ENCODE assay signal across 8 cellular contexts in genomic region chr11:124801014-124801413, GRCh38. TPM values are rescaled to one million over a fixed set of nuclear protein-coding genes. Genes with fewer than 3 reads are reported as not detected.
DNase-seq lines count a peak whose midpoint lies in the region; ATAC-seq and TF ChIP-seq lines count a peak whose summit lies in the region.

No MANE protein-coding gene starts in this region.

- TF ChIP-seq CTCF in AG04450 (IDR thresholded peaks at IDR 0.05; ENCODE audit: low read depth, low read length), result no peak
- no peak for TF ChIP-seq CTCF in HL-60 (IDR thresholded peaks at IDR 0.05; ENCODE audit: insufficient read depth, low read length)
- no peak for TF ChIP-seq CTCF in astrocyte of the spinal cord (IDR thresholded peaks at IDR 0.05; ENCODE audit: low read depth, low read length)
- TF ChIP-seq CTCF in testis (IDR thresholded peaks at IDR 0.05), result no peak

- WGBS in testis, 2 donors, result 1 to 2% methylated on average over 8 of the region's 8 CpGs

- H3K27me3 ChIP-seq in AG04450 (ENCODE audit: control insufficient read depth, insufficient read depth, low read length) (no peaks in the 10 kb centered on the region), HL-60 (ENCODE audit: insufficient read depth, poor library complexity, severe bottlenecking) (peaks cover 3% of the 10 kb centered on the region), testis (no peaks in the 10 kb centered on the region)

- no peak for ATAC-seq in HG03432 (IDR thresholded peaks at IDR 0.05; ENCODE audit: unreplicated experiment)

- CTCF ChIA-PET in AG04450 (lab: Charles Lee), result interaction anchor here (0.6 to 3.4 kb wide), 10 partner anchors 8 to 157 kb away, joined by 3 to 18 read pairs (median 4); no protein-coding TSS in a partner anchor

- H3K4me1 ChIP-seq in testis, result peaks cover 9% of the 10 kb centered on the region

- H3K27ac ChIP-seq in AG04450 (ENCODE audit: low read depth, low read length) (peak overlapping the region; percentile 96), HL-60 (replicated peaks) (no peak overlapping the region), testis (peak overlapping the region; percentile 95 to 99)

- TF ChIP-seq POLR2A in testis (IDR thresholded peaks at IDR 0.05), result no peak

- no peaks in the 10 kb centered on the region for H3K36me3 ChIP-seq in testis (ENCODE audit: low read depth, missing control alignments)

- in situ Hi-C loops in astrocyte of the spinal cord (cut with HindIII; ENCODE audit: low sequenced_read_pairs), result no loop called here

- no peak for DNase-seq in AG04450 (ENCODE audit: low read depth, low spot score)
- no peak for DNase-seq in HL-60 (ENCODE audit: low read depth in 1 of 2, low spot score in 1 of 2)
- no peak for DNase-seq in astrocyte of the spinal cord (ENCODE audit: low read depth, low spot score)
- peak; percentile 59 for DNase-seq in kidney tubule cell (ENCODE audit: low spot score)
- no peak for DNase-seq in testis
- DNase-seq in UCSD-AML1 (lab: John Stamatoyannopoulos, UW; ENCODE audit: unreplicated experiment), result no peak
- no peak for DNase-seq in NCI-H774 (lab: John Stamatoyannopoulos, UW)

- no peaks in the 10 kb centered on the region for H3K9me3 ChIP-seq in AG04450 (ENCODE audit: control insufficient read depth, insufficient read depth, low read length)
- H3K9me3 ChIP-seq in testis, result no peaks in the 10 kb centered on the region

- POLR2A ChIA-PET in AG04450 (lab: Yijun Ruan, JAX), result interaction anchor here (0.8 to 1.8 kb wide), 3 partner anchors 36 to 75 kb away, joined by 3 to 5 read pairs (median 3); no protein-coding TSS in a partner anchor

- H3K4me3 ChIP-seq in AG04450 (ENCODE audit: low read depth, low read length) (peak overlapping the region; percentile 83), HL-60 (replicated peaks; ENCODE audit: insufficient read depth, low read length) (peak overlapping the region; percentile 96), astrocyte of the spinal cord (ENCODE audit: low read depth, low read length) (peak overlapping the region; percentile 66), testis (peak overlapping the region; percentile 91 to 98)

- intact Hi-C loops in testis (cut with DNase I; ENCODE audit: low total_unique reads), result no loop called here

RNA-seq across cellular contexts. Expression of gene MSANTD2, which starts 0.8 kb away (rescaled TPM):
- polyA plus RNA-seq in AG04450 (2011; rRNA removed), result 7.6 and 9.8 TPM in 2 replicates
- polyA minus RNA-seq in AG04450 (2011; rRNA and poly(A)+ RNA removed), result 3.3 and 4.9 TPM in 2 replicates
- total RNA-seq in testis, result 10 to 100 TPM; 11.3 to 19.1 TPM
- 7.4 TPM for polyA plus RNA-seq in testis (ENCODE audit: insufficient read depth, low read depth, low replicate concordance)

RNA-seq across cellular contexts. Expression of gene ESAM, which starts 38.9 kb away (rescaled TPM):
- polyA plus RNA-seq in AG04450 (2011; rRNA removed) (0.06 and 0.10 TPM in 2 replicates), testis (ENCODE audit: insufficient read depth, low read depth, low replicate concordance) (15.8 TPM)
- polyA minus RNA-seq in AG04450 (2011; rRNA and poly(A)+ RNA removed), result 0.13 TPM in 1 of 2 replicates, not detected in the other
- total RNA-seq in testis, result 10 to 100 TPM in 1 of 2 donors, 1 to 10 TPM in 1; 6.0 to 10.6 TPM

RNA-seq across cellular contexts. Expression of gene VSIG2, which starts 49.0 kb away (rescaled TPM):
- polyA plus RNA-seq in AG04450 (2011; rRNA removed), result not detected in 2 replicates
- not detected in 2 replicates for polyA minus RNA-seq in AG04450 (2011; rRNA and poly(A)+ RNA removed)
- 1 to 10 TPM in 1 of 2 donors, under 1 TPM in 1; 0.74 to 1.3 TPM for total RNA-seq in testis
- polyA plus RNA-seq in testis (ENCODE audit: insufficient read depth, low read depth, low replicate concordance), result 4.4 TPM

Comparison
In these comparisons a context has a peak if more than half of its experiments do, and no peak if none do; other contexts are left out.
1. RNA of gene ESAM, which starts 38.9 kb away (polyA plus RNA-seq): 15.8 TPM in testis (single experiment); 0.06 to 0.10 TPM in AG04450; every median in the first group is over 10 times any median in the second.
2. Peak in every context shown above with its lines, with median percentiles within 50 percentile points of each other: H3K4me3 ChIP-seq.